ENCODE assay signal across 1 cellular context in the genomic region with DNA sequence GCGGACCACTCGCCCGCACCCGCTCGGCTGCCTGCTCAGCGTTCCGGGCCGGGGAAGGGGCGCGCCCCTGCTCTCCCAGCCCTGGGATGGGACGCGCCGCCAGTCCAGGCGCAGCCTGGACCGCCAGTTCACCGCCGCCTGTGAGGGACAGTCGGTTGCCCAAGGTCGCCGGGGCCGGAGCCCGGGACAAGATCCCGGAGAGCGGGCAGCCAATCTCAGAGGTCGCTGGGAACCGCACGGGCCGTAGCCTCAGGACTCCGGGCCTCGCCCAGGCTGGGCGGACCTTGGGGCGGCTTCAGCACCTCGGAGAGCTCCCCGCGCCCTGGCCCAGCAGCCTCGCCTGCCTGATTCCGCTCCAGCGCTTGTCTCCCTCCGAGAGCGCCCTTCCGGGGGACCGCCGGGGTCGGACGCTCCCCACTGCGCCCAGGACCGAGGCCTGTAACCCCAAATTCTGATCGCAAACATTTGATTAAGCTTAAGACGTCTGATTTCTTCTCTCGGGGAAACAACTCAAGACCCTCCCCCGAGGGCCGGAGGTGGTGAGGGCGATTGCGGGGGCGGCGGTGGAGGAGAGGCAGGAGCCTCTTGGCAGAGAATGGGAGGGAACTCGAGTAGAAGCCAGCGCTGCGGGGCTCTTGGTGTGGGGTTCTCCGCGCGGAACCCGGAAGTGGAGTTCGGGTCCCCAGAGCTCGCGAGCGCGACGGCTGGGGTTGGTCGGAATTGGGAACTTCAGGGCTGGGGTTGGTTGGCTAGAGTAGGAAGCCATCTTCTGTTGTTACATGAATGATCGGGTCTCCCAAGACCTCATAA.
A peak's percentile ranks its signal among the peaks of the same experiment; 100 is the strongest.
TF ChIP-seq lines count a peak whose summit lies in the region.

No MANE protein-coding gene starts in this region.

TF ChIP-seq in IMR-90, 13 proteins besides CTCF, POLR2A, EP300 and RAD21:
- peak; percentile 64; the same call in 1 of the 2 replicates for TF ChIP-seq BHLHE40 (IDR thresholded peaks at IDR 0.05; ENCODE audit: low read depth, low read length)
- TF ChIP-seq MAFK (IDR thresholded peaks at IDR 0.05; ENCODE audit: low read depth, low read length): no peak
- TF ChIP-seq MXI1 (IDR thresholded peaks at IDR 0.05; ENCODE audit: borderline replicate concordance, low read depth, low read length): peak; percentile 99
- TF ChIP-seq NFE2L2 (IDR thresholded peaks at IDR 0.05; ENCODE audit: low read depth, low read length): no peak
- TF ChIP-seq MAZ (IDR thresholded peaks at IDR 0.05; ENCODE audit: borderline replicate concordance, low read depth, low read length): peak; percentile 42; the same call in 1 of the 2 replicates
- peak; percentile 93 for TF ChIP-seq RCOR1 (IDR thresholded peaks at IDR 0.05; ENCODE audit: insufficient replicate concordance, low read length)
